In the genomic region with DNA sequence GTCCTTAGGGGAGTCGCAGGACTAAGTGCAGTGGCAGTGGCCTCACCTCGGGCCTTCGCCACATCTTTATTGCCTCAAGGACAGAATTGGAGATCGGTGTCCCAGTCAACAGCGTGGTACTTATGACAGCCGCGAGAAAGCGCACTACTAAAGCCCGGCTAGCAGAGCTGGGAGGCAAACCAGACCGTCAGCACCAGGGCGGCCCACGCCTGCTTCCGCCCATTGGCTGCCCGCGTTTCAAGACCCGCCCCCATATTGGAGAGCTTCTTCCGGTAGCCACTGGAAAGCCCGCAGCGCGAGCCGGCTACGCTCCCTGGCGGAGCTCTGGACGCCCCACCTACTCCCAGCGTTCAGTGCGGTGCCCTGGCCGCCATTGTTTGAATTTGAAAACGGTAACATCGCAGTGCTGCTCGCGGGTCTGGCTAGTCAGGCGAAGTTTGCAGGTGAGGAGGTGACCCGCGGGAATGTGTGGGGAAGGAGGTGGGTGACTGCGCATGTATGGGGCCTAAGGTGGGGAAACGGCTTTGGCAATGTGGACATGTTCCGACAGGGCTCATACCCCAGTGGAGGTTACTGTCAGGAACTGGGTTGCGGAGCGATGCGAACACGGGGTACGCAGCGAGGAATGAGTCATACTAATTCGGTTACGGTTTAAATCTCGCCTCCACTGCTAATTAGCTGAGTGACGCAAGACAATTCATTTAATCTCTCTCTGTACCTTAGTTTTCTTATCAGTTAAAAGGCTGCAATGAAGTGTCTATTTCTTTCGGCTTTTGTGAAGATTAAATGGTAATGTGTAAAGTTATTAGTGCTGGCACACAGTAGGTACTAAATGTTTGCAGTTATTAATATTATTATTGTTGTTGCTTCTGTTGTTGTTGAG, we compare ENCODE assay signal across 8 cellular contexts. TPM values are rescaled to one million over a fixed set of nuclear protein-coding genes. Genes with fewer than 3 reads are reported as not detected.
DNase-seq lines count a peak whose midpoint lies in the region; ATAC-seq, FAIRE-seq and TF ChIP-seq lines count a peak whose summit lies in the region.

A gene with protein sequence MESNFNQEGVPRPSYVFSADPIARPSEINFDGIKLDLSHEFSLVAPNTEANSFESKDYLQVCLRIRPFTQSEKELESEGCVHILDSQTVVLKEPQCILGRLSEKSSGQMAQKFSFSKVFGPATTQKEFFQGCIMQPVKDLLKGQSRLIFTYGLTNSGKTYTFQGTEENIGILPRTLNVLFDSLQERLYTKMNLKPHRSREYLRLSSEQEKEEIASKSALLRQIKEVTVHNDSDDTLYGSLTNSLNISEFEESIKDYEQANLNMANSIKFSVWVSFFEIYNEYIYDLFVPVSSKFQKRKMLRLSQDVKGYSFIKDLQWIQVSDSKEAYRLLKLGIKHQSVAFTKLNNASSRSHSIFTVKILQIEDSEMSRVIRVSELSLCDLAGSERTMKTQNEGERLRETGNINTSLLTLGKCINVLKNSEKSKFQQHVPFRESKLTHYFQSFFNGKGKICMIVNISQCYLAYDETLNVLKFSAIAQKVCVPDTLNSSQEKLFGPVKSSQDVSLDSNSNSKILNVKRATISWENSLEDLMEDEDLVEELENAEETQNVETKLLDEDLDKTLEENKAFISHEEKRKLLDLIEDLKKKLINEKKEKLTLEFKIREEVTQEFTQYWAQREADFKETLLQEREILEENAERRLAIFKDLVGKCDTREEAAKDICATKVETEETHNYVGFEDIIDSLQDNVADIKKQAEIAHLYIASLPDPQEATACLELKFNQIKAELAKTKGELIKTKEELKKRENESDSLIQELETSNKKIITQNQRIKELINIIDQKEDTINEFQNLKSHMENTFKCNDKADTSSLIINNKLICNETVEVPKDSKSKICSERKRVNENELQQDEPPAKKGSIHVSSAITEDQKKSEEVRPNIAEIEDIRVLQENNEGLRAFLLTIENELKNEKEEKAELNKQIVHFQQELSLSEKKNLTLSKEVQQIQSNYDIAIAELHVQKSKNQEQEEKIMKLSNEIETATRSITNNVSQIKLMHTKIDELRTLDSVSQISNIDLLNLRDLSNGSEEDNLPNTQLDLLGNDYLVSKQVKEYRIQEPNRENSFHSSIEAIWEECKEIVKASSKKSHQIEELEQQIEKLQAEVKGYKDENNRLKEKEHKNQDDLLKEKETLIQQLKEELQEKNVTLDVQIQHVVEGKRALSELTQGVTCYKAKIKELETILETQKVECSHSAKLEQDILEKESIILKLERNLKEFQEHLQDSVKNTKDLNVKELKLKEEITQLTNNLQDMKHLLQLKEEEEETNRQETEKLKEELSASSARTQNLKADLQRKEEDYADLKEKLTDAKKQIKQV (N-terminal part only) (plus strand): TSS at position 353 of the 883 bp plus-strand sequence. CDS start 3,705 bp downstream, outside the sequence.

- intact Hi-C loops in activated CD4-positive, alpha-beta T cell treated with anti-CD3 and anti-CD28 coated beads for 36 hours (cut with DNase I, micrococcal nuclease) = loop anchor here (1.0 to 10.0 kb wide), 9 partner anchors 56 to 1170 kb away; a partner anchor contains a TSS

- H3K27me3 ChIP-seq in BJ (ENCODE audit: control insufficient read depth, insufficient read depth, low read length) (no peaks in the 10 kb centered on the region), kidney epithelial cell (ENCODE audit: control insufficient read depth, insufficient read depth, low read length) (no peaks in the 10 kb centered on the region)

- peaks cover 17% of the 10 kb centered on the region for H3K36me3 Mint-ChIP-seq in activated CD4-positive, alpha-beta T cell treated with anti-CD3 and anti-CD28 coated beads for 36 hours (ENCODE audit: low read depth)

- H3K27ac ChIP-seq in cingulate gyrus (ENCODE audit: low read depth, low read length) = peak within 1 kb of the TSS; percentile 76

- POLR2A ChIA-PET in BJ (lab: Charles Lee) = interaction anchor here (0.5 kb wide), 1 partner anchor 53 kb away, joined by 4 read pairs; no protein-coding TSS in a partner anchor
- POLR2A ChIA-PET in activated CD4-positive, alpha-beta T cell treated with anti-CD3 and anti-CD28 coated beads for 36 hours (lab: Charles Lee) = interaction anchor here (0.8 to 1.5 kb wide), 6 partner anchors 15 to 369 kb away, joined by 3 to 22 read pairs (median 3); no protein-coding TSS in a partner anchor

- H3K4me1 Mint-ChIP-seq in activated CD4-positive, alpha-beta T cell treated with anti-CD3 and anti-CD28 coated beads for 36 hours = peaks cover 41% of the 10 kb centered on the region

- FAIRE-seq in GM19239 (lab: Jason Lieb, UNC) = peak; percentile 97

- TF ChIP-seq CTCF in BJ (IDR thresholded peaks at IDR 0.05; ENCODE audit: insufficient read depth, low read depth, low read length) = peak; percentile 44
- peak; percentile 55 for TF ChIP-seq CTCF in kidney epithelial cell (IDR thresholded peaks at IDR 0.05; ENCODE audit: insufficient read depth, low read length, poor library complexity, severe bottlenecking)

- peak within 1 kb of the TSS; percentile 98 for H3K27ac Mint-ChIP-seq in activated CD4-positive, alpha-beta T cell treated with anti-CD3 and anti-CD28 coated beads for 36 hours

- H3K4me3 Mint-ChIP-seq in activated CD4-positive, alpha-beta T cell treated with anti-CD3 and anti-CD28 coated beads for 36 hours = peak within 1 kb of the TSS; percentile 99

- CTCF ChIA-PET in BJ (lab: Yijun Ruan, JAX) = interaction anchor here (0.9 to 1.7 kb wide), 3 partner anchors 9 to 58 kb away, joined by 3 to 6 read pairs (median 4); no protein-coding TSS in a partner anchor
- CTCF ChIA-PET in activated CD4-positive, alpha-beta T cell treated with anti-CD3 and anti-CD28 coated beads for 36 hours (lab: Charles Lee) = interaction anchor here (1.0 to 1.5 kb wide), 4 partner anchors 14 to 122 kb away, joined by 3 to 5 read pairs (median 4); no protein-coding TSS in a partner anchor

- DNase-seq in BJ (ENCODE audit: low read depth) (peak; percentile 82), GM19239 (ENCODE audit: insufficient read length, low spot score) (peak; percentile 79), NCI-H524 (lab: John Stamatoyannopoulos, UW) (peak; percentile 61 to 80), kidney epithelial cell (ENCODE audit: low read depth) (peak; percentile 86)
- peak; percentile 97 for DNase-seq in activated CD4-positive, alpha-beta T cell treated with anti-CD3 and anti-CD28 coated beads for 36 hours
- peak; percentile 91 to 92 for DNase-seq in stimulated activated CD4-positive, alpha-beta T cell treated with anti-CD3 and anti-CD28 coated beads, Interleukin-15, amount 100 ng/mL, for 48 hours (ENCODE audit: low read depth in 2 of 2)

- H3K36me3 ChIP-seq in BJ (ENCODE audit: control insufficient read depth, insufficient read depth, low read length) (no peaks in the 10 kb centered on the region), kidney epithelial cell (ENCODE audit: control insufficient read depth, insufficient read depth, low read length) (no peaks in the 10 kb centered on the region)

- H3K4me3 ChIP-seq in BJ (ENCODE audit: low read depth, low read length) = peak within 1 kb of the TSS; percentile 85
- peak within 1 kb of the TSS; percentile 91 for H3K4me3 ChIP-seq in kidney epithelial cell (ENCODE audit: low read depth, low read length)

- H3K9me3 Mint-ChIP-seq in activated CD4-positive, alpha-beta T cell treated with anti-CD3 and anti-CD28 coated beads for 36 hours (ENCODE audit: low read depth) = no peaks in the 10 kb centered on the region

- peak; percentile 97 for ATAC-seq in HG03457 (IDR thresholded peaks at IDR 0.05; ENCODE audit: unreplicated experiment)
- peak; percentile 97 for ATAC-seq in activated CD4-positive, alpha-beta T cell treated with anti-CD3 and anti-CD28 coated beads for 36 hours

- H3K27me3 Mint-ChIP-seq in activated CD4-positive, alpha-beta T cell treated with anti-CD3 and anti-CD28 coated beads for 36 hours = no peaks in the 10 kb centered on the region

RNA-seq across cellular contexts. Expression of the gene that starts here (rescaled TPM):
- polyA plus RNA-seq in BJ (2011; rRNA removed) = 1.4 and 5.0 TPM in 2 replicates
- 1.8 and 3.0 TPM in 2 replicates for polyA minus RNA-seq in BJ (2011; rRNA and poly(A)+ RNA removed)
- total RNA-seq in activated CD4-positive, alpha-beta T cell treated with anti-CD3 and anti-CD28 coated beads for 36 hours = 10 to 100 TPM; 74.6 to 86.2 TPM
- total RNA-seq in kidney epithelial cell = 3.6 and 4.4 TPM in 2 replicates

Comparison
In these comparisons a context has a peak if more than half of its experiments do, and no peak if none do; other contexts are left out.
1. Peak in every context shown above with its lines: DNase-seq, ATAC-seq, H3K4me3 ChIP-seq and H3K27ac ChIP-seq.
2. RNA of the gene that starts here (total RNA-seq): 74.6 to 86.2 TPM in activated CD4-positive, alpha-beta T cell treated with anti-CD3 and anti-CD28 coated beads for 36 hours; 3.6 to 4.4 TPM in kidney epithelial cell; every median in the first group is over 10 times any median in the second.